In the genomic region with DNA sequence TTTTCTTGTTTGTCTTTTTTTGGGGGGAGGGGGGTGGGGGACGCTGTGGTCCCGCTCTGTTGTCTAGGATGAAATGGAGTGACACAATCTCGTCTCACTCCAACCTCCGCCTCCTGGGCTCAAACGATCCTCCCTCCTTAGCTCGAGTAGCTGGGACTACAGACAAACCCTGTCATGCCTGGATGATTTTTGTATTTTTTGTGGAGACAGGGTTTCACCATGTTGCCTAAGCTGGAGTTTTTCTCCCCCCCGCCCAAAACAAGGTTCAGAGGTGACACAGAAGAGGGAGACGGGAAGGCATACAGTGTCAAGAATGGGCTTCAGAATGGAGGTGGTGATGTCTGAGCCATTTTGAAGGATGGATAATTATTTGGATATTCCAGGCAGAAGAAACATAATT, we compare ENCODE assay signal across 25 cellular contexts.
DNase-seq lines count a peak whose midpoint lies in the region; ATAC-seq and TF ChIP-seq lines count a peak whose summit lies in the region.
"Had no signal": no experiment of that assay in that cellular context is flagged by ENCODE, and none has a peak within 500 bp of the region (broad histone marks: within the 10 kb centered on the region; RNA-seq: fewer than 3 reads in every experiment).

No MANE protein-coding gene starts in this region.

- no peak overlapping the region for H3K4ac ChIP-seq in trophoblast cell (ENCODE audit: low read depth, low read length)

- peaks cover 3% of the 10 kb centered on the region; the same call in 1 of the 2 replicates for H3K9me3 Mint-ChIP-seq in WTC11
- no peaks in the 10 kb centered on the region for H3K9me3 Mint-ChIP-seq in activated CD4-positive, alpha-beta memory T cell treated with anti-CD3 and anti-CD28 coated beads, Interleukin-2, amount 10 ng/mL, durations not matched to agents 7 days and 5 days
- H3K9me3 Mint-ChIP-seq: GM23338, natural killer cell had no signal

- POLR2A ChIA-PET in WTC11 (lab: Charles Lee): interaction anchor here (1.1 kb wide), 1 partner anchor 117 kb away, joined by 3 read pairs; a partner anchor contains a TSS
- POLR2A ChIA-PET in activated CD4-positive, alpha-beta memory T cell treated with anti-CD3 and anti-CD28 coated beads, Interleukin-2, amount 10 ng/mL, durations not matched to agents 7 days and 5 days (lab: Charles Lee): no interaction called here

- H3K27me3 Mint-ChIP-seq in WTC11 (ENCODE audit: low read depth): no peaks in the 10 kb centered on the region
- H3K27me3 Mint-ChIP-seq in activated CD4-positive, alpha-beta memory T cell treated with anti-CD3 and anti-CD28 coated beads, Interleukin-2, amount 10 ng/mL, durations not matched to agents 7 days and 5 days: no peaks in the 10 kb centered on the region

- H3K23ac ChIP-seq in trophoblast cell (ENCODE audit: low read length): no peak overlapping the region

- peaks cover 10 to 16% of the 10 kb centered on the region in 2 experiments for H3K4me1 ChIP-seq in trophoblast cell (ENCODE audit: control insufficient read depth in 1 of 2, insufficient read depth in 2 of 2, low read length in 2 of 2)
- H3K4me1 ChIP-seq: gastroesophageal sphincter, left ventricle myocardium inferior, upper lobe of left lung had no signal

- H3K4me1 Mint-ChIP-seq in WTC11: peaks cover 11% of the 10 kb centered on the region
- H3K4me1 Mint-ChIP-seq in activated CD4-positive, alpha-beta memory T cell treated with anti-CD3 and anti-CD28 coated beads, Interleukin-2, amount 10 ng/mL, durations not matched to agents 7 days and 5 days: peaks cover 12% of the 10 kb centered on the region

- intact Hi-C loops in head of caudate nucleus (cut with DNase I): no loop called here

- H3K18ac ChIP-seq in trophoblast cell (ENCODE audit: low read length): peak overlapping the region; percentile 71

- no peak overlapping the region for H2BK120ac ChIP-seq in trophoblast cell (ENCODE audit: insufficient read depth, low read length, poor library complexity)

- no CpG with 5 or more reads among the region's 8 CpGs for WGBS in trophoblast cell (ENCODE audit: extremely low coverage, insufficient coverage, insufficient read length)

- H2BK12ac ChIP-seq in trophoblast cell (ENCODE audit: low read length): peak overlapping the region; percentile 38

- no peak for ATAC-seq in WTC11
- ATAC-seq: gastroesophageal sphincter, GM12878, GM23338, natural killer cell had no signal

- no peak overlapping the region for H3K4me2 ChIP-seq in trophoblast cell (ENCODE audit: low read length)
- H3K4me2 ChIP-seq: GM23338 had no signal

- H4K8ac ChIP-seq in trophoblast cell (ENCODE audit: low read depth, low read length): peak overlapping the region; percentile 13

- no peak overlapping the region for H3K4me3 ChIP-seq in trophoblast cell (ENCODE audit: low read depth, low read length)
- H3K4me3 ChIP-seq: gastroesophageal sphincter, GM12878, GM23338, left ventricle myocardium inferior, skin epidermis, upper lobe of left lung had no signal

- no peaks in the 10 kb centered on the region for H3K9me3 ChIP-seq in trophoblast cell (ENCODE audit: insufficient read depth, low read depth, low read length)
- H3K9me3 ChIP-seq: gastroesophageal sphincter, left ventricle myocardium inferior, upper lobe of left lung had no signal

- H2BK5ac ChIP-seq in trophoblast cell (ENCODE audit: low read depth, low read length, poor library complexity): peak overlapping the region; percentile 46

- peaks cover 0 to 3% of the 10 kb centered on the region in 2 experiments for H3K36me3 ChIP-seq in trophoblast cell (ENCODE audit: control insufficient read depth in 1 of 2, insufficient read depth in 2 of 2, low read length in 2 of 2)

- no peak for TF ChIP-seq CTCF in WTC11 (IDR thresholded peaks at IDR 0.05)

- peak overlapping the region; percentile 57 for H3K14ac ChIP-seq in trophoblast cell (ENCODE audit: low read length)

- H4K12ac ChIP-seq in trophoblast cell (ENCODE audit: low read depth, low read length): no peak overlapping the region

- no peaks in the 10 kb centered on the region for H3K27me3 ChIP-seq in trophoblast cell (ENCODE audit: insufficient read depth, low read length)
- H3K27me3 ChIP-seq: gastroesophageal sphincter, upper lobe of left lung had no signal

- H3K27ac Mint-ChIP-seq in WTC11: peak overlapping the region; percentile 50; the same call in 1 of the 2 replicates
- no peak overlapping the region for H3K27ac Mint-ChIP-seq in activated CD4-positive, alpha-beta memory T cell treated with anti-CD3 and anti-CD28 coated beads, Interleukin-2, amount 10 ng/mL, durations not matched to agents 7 days and 5 days
- H3K27ac Mint-ChIP-seq: GM23338, natural killer cell had no signal

- peak overlapping the region; percentile 49 for H4K91ac ChIP-seq in trophoblast cell (ENCODE audit: low read depth, low read length)

- H3K4me3 Mint-ChIP-seq in WTC11: no peak overlapping the region
- no peak overlapping the region for H3K4me3 Mint-ChIP-seq in activated CD4-positive, alpha-beta memory T cell treated with anti-CD3 and anti-CD28 coated beads, Interleukin-2, amount 10 ng/mL, durations not matched to agents 7 days and 5 days
- H3K4me3 Mint-ChIP-seq: GM23338, natural killer cell had no signal

- no peak overlapping the region for H2AK5ac ChIP-seq in trophoblast cell (ENCODE audit: low read length)

- H3K36me3 Mint-ChIP-seq in WTC11: peaks cover 6% of the 10 kb centered on the region
- peaks cover 2% of the 10 kb centered on the region for H3K36me3 Mint-ChIP-seq in activated CD4-positive, alpha-beta memory T cell treated with anti-CD3 and anti-CD28 coated beads, Interleukin-2, amount 10 ng/mL, durations not matched to agents 7 days and 5 days (ENCODE audit: low read depth)
- H3K36me3 Mint-ChIP-seq: natural killer cell had no signal

- no peaks in the 10 kb centered on the region for H3K79me2 ChIP-seq in trophoblast cell (ENCODE audit: control insufficient read depth, insufficient read depth, low read length, poor library complexity)

- peaks cover 3% of the 10 kb centered on the region for H3K79me1 ChIP-seq in trophoblast cell (ENCODE audit: low read length)

- DNase-seq in DMS79 treated with DMSO at 0.1 percent for 48 hours (lab: John Stamatoyannopoulos, UW): peak; percentile 22
- DNase-seq in NCI-H2029 treated with DMSO at 0.1 percent for 48 hours (lab: John Stamatoyannopoulos, UW): peak; percentile 49
- DNase-seq in WTC11 (ENCODE audit: low spot score): no peak
- DNase-seq in trophoblast cell: no peak
- DNase-seq in activated CD4-positive, alpha-beta memory T cell treated with anti-CD3 and anti-CD28 coated beads, Interleukin-2, amount 10 ng/mL, durations not matched to agents 7 days and 5 days: no peak
- no peak for DNase-seq in putamen (ENCODE audit: low spot score)
- DNase-seq in head of caudate nucleus: no peak
- DNase-seq: activated CD4-positive, alpha-beta T cell treated with anti-CD3 and anti-CD28 coated beads for 48 hours; activated gamma-delta T cell; activated T-cell treated with anti-CD3 and anti-CD28 coated beads, Interleukin-2, amount 50 U/mL, for 1 hour; Calu3; left ventricle myocardium inferior; midbrain; natural killer cell; NCI-H1694 treated with DMSO at 0.1 percent for 48 hours; retina; SHP77 treated with DMSO at 0.1 percent for 48 hours; stimulated activated CD4-positive, alpha-beta T cell treated with anti-CD3 and anti-CD28 coated beads, Interleukin-1b, Interleukin-23, amount 100 ng/mL, for 48 hours; upper lobe of left lung had no signal

- CTCF ChIA-PET in WTC11 (lab: Charles Lee): interaction anchor here (0.6 kb wide), 1 partner anchor 178 kb away, joined by 4 read pairs; no protein-coding TSS in a partner anchor
- CTCF ChIA-PET in activated CD4-positive, alpha-beta memory T cell treated with anti-CD3 and anti-CD28 coated beads, Interleukin-2, amount 10 ng/mL, durations not matched to agents 7 days and 5 days (lab: Charles Lee): no interaction called here

- H3K27ac ChIP-seq in trophoblast cell (ENCODE audit: low read depth, low read length): peak overlapping the region; percentile 67
- H3K27ac ChIP-seq: C4-2B, gastroesophageal sphincter, left ventricle myocardium inferior, skin epidermis, upper lobe of left lung, VCaP had no signal

- H3K9ac ChIP-seq in trophoblast cell (ENCODE audit: low read length): no peak overlapping the region

- H2AFZ ChIP-seq in trophoblast cell (ENCODE audit: insufficient read depth, low read length, poor library complexity): no peak overlapping the region
- H2AFZ ChIP-seq: GM23338 had no signal

TF ChIP-seq in WTC11, 78 proteins besides CTCF, POLR2A, EP300 and RAD21:
- TF ChIP-seq SOX15 (CRISPR knock-in tag; IDR thresholded peaks at IDR 0.05) (no peak), HMGA2 (CRISPR knock-in tag; IDR thresholded peaks at IDR 0.05) (no peak), TEAD4 (CRISPR knock-in tag; IDR thresholded peaks at IDR 0.05) (no peak)
- TF ChIP-seq, protein P1, sequence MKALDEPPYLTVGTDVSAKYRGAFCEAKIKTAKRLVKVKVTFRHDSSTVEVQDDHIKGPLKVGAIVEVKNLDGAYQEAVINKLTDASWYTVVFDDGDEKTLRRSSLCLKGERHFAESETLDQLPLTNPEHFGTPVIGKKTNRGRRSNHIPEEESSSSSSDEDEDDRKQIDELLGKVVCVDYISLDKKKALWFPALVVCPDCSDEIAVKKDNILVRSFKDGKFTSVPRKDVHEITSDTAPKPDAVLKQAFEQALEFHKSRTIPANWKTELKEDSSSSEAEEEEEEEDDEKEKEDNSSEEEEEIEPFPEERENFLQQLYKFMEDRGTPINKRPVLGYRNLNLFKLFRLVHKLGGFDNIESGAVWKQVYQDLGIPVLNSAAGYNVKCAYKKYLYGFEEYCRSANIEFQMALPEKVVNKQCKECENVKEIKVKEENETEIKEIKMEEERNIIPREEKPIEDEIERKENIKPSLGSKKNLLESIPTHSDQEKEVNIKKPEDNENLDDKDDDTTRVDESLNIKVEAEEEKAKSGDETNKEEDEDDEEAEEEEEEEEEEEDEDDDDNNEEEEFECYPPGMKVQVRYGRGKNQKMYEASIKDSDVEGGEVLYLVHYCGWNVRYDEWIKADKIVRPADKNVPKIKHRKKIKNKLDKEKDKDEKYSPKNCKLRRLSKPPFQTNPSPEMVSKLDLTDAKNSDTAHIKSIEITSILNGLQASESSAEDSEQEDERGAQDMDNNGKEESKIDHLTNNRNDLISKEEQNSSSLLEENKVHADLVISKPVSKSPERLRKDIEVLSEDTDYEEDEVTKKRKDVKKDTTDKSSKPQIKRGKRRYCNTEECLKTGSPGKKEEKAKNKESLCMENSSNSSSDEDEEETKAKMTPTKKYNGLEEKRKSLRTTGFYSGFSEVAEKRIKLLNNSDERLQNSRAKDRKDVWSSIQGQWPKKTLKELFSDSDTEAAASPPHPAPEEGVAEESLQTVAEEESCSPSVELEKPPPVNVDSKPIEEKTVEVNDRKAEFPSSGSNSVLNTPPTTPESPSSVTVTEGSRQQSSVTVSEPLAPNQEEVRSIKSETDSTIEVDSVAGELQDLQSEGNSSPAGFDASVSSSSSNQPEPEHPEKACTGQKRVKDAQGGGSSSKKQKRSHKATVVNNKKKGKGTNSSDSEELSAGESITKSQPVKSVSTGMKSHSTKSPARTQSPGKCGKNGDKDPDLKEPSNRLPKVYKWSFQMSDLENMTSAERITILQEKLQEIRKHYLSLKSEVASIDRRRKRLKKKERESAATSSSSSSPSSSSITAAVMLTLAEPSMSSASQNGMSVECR (CRISPR knock-in tag; IDR thresholded peaks at IDR 0.05; ENCODE audit: borderline replicate concordance): no peak

Comparison
In these comparisons a context has a peak if more than half of its experiments do, and no peak if none do; other contexts are left out.
1. DNase-seq: peak in DMS79 treated with DMSO at 0.1 percent for 48 hours (single experiment) and NCI-H2029 treated with DMSO at 0.1 percent for 48 hours (single experiment); none in WTC11 (single experiment), trophoblast cell (0 of 2), activated CD4-positive, alpha-beta memory T cell treated with anti-CD3 and anti-CD28 coated beads, Interleukin-2, amount 10 ng/mL, durations not matched to agents 7 days and 5 days (single experiment), putamen (single experiment) and head of caudate nucleus (0 of 42).